Comparison of ENCODE assay signal across 1 cellular context in the genomic region with DNA sequence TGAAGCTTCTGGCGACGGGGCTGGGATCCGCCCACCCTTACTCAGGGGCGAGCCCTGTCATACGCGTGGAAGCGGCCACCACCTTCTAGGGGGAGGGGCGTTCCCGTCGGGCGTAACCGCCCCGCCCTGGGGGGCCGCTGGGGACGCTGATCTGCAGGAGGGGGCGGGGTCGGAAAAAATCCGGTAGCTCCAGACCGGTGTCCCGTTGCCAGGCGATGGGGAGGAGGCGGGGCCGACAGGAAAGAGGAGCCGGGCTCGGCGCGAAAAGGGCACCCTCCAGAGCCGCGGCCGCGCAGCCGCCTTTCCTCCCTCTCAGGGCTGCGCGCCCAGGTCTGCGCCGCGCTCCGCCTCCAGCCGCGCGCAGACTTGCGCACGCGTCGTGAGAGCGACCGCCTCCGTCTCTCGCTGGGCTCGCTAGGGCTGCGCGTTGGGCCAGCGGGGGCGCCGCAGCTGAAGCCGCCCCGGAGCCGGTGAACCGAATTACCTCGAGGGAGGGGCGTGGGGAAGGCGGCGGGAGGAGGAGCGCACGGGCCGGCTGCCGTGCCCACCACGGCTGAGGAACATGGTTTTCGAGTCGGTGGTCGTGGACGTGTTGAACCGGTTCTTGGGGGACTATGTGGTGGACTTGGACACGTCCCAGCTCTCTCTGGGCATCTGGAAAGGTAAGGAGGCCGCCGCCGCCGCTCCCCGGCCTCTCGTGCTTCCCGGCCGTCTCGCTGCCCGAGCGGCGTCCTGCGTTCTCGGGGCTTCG.
TF ChIP-seq lines count a peak whose summit lies in the region.

Gene VPS13A, plus strand, starts transcription at position 392 of the 751 bp plus-strand sequence. Its CDS starts 171 bp downstream, at position 563.

TF ChIP-seq in HepG2, 621 proteins besides CTCF, POLR2A, EP300 and RAD21 (continued from another document and continues in another):
- TF ChIP-seq, protein P1, sequence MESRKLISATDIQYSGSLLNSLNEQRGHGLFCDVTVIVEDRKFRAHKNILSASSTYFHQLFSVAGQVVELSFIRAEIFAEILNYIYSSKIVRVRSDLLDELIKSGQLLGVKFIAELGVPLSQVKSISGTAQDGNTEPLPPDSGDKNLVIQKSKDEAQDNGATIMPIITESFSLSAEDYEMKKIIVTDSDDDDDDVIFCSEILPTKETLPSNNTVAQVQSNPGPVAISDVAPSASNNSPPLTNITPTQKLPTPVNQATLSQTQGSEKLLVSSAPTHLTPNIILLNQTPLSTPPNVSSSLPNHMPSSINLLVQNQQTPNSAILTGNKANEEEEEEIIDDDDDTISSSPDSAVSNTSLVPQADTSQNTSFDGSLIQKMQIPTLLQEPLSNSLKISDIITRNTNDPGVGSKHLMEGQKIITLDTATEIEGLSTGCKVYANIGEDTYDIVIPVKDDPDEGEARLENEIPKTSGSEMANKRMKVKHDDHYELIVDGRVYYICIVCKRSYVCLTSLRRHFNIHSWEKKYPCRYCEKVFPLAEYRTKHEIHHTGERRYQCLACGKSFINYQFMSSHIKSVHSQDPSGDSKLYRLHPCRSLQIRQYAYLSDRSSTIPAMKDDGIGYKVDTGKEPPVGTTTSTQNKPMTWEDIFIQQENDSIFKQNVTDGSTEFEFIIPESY (CRISPR knock-in tag; IDR thresholded peaks at IDR 0.05), result no peak
- TF ChIP-seq KDM5A (IDR thresholded peaks at IDR 0.05; ENCODE audit: borderline replicate concordance, low read length), result peak; percentile 11; the same call in 1 of the 2 replicates
- no peak for TF ChIP-seq ZKSCAN1 (IDR thresholded peaks at IDR 0.05; ENCODE audit: low read length)
- TF ChIP-seq, protein P2, sequence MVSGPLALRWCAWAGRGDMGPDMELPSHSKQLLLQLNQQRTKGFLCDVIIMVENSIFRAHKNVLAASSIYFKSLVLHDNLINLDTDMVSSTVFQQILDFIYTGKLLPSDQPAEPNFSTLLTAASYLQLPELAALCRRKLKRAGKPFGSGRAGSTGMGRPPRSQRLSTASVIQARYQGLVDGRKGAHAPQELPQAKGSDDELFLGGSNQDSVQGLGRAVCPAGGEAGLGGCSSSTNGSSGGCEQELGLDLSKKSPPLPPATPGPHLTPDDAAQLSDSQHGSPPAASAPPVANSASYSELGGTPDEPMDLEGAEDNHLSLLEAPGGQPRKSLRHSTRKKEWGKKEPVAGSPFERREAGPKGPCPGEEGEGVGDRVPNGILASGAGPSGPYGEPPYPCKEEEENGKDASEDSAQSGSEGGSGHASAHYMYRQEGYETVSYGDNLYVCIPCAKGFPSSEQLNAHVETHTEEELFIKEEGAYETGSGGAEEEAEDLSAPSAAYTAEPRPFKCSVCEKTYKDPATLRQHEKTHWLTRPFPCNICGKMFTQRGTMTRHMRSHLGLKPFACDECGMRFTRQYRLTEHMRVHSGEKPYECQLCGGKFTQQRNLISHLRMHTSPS (CRISPR knock-in tag; IDR thresholded peaks at IDR 0.05; ENCODE audit: low read depth), result no peak
- no peak for TF ChIP-seq HCFC1 (IDR thresholded peaks at IDR 0.05; ENCODE audit: low read depth, low read length)
- no peak for TF ChIP-seq ZBTB8A (CRISPR knock-in tag; IDR thresholded peaks at IDR 0.05; ENCODE audit: borderline replicate concordance, low read depth)
- TF ChIP-seq ZNF687 (CRISPR knock-in tag; IDR thresholded peaks at IDR 0.05), result no peak
- TF ChIP-seq HMGXB4 (CRISPR knock-in tag; IDR thresholded peaks at IDR 0.05; ENCODE audit: borderline replicate concordance in 1 of 2, low read depth in 1 of 2), result peak; percentile 77 to 86; a peak in 3 of 4 replicates
- TF ChIP-seq ZBTB38 (CRISPR knock-in tag; IDR thresholded peaks at IDR 0.05), result 0 out of 2 replicates have a peak, but pooled peaks have one; percentile 33
- no peak for TF ChIP-seq AKNA (CRISPR knock-in tag; IDR thresholded peaks at IDR 0.05; ENCODE audit: borderline replicate concordance)
- TF ChIP-seq SNRNP70 (IDR thresholded peaks at IDR 0.05; ENCODE audit: low read depth, low read length), result no peak
- TF ChIP-seq ZNF512B (CRISPR knock-in tag; IDR thresholded peaks at IDR 0.05; ENCODE audit: borderline replicate concordance), result no peak
- TF ChIP-seq GLI4 (CRISPR knock-in tag; IDR thresholded peaks at IDR 0.05; ENCODE audit: borderline replicate concordance), result no peak; the same call in 1 of the 2 replicates
- no peak for TF ChIP-seq NFE2L2 (IDR thresholded peaks at IDR 0.05; ENCODE audit: low read length)
- TF ChIP-seq ZZZ3 (CRISPR knock-in tag; IDR thresholded peaks at IDR 0.05; ENCODE audit: borderline replicate concordance), result no peak
- TF ChIP-seq SMAD9 (CRISPR knock-in tag; IDR thresholded peaks at IDR 0.05), result 0 out of 2 replicates have a peak, but pooled peaks have one; percentile 13
- TF ChIP-seq BRD4 (CRISPR knock-in tag; IDR thresholded peaks at IDR 0.05), result no peak
- TF ChIP-seq ZNF264 (CRISPR knock-in tag; IDR thresholded peaks at IDR 0.05), result no peak
- TF ChIP-seq, protein P3, sequence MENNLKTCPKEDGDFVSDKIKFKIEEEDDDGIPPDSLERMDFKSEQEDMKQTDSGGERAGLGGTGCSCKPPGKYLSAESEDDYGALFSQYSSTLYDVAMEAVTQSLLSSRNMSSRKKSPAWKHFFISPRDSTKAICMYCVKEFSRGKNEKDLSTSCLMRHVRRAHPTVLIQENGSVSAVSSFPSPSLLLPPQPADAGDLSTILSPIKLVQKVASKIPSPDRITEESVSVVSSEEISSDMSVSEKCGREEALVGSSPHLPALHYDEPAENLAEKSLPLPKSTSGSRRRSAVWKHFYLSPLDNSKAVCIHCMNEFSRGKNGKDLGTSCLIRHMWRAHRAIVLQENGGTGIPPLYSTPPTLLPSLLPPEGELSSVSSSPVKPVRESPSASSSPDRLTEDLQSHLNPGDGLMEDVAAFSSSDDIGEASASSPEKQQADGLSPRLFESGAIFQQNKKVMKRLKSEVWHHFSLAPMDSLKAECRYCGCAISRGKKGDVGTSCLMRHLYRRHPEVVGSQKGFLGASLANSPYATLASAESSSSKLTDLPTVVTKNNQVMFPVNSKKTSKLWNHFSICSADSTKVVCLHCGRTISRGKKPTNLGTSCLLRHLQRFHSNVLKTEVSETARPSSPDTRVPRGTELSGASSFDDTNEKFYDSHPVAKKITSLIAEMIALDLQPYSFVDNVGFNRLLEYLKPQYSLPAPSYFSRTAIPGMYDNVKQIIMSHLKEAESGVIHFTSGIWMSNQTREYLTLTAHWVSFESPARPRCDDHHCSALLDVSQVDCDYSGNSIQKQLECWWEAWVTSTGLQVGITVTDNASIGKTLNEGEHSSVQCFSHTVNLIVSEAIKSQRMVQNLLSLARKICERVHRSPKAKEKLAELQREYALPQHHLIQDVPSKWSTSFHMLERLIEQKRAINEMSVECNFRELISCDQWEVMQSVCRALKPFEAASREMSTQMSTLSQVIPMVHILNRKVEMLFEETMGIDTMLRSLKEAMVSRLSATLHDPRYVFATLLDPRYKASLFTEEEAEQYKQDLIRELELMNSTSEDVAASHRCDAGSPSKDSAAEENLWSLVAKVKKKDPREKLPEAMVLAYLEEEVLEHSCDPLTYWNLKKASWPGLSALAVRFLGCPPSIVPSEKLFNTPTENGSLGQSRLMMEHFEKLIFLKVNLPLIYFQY (CRISPR knock-in tag; IDR thresholded peaks at IDR 0.05; ENCODE audit: borderline replicate concordance), result peak; percentile 81
- no peak for TF ChIP-seq NR3C1 (CRISPR knock-in tag; IDR thresholded peaks at IDR 0.05)
